In the genomic region with DNA sequence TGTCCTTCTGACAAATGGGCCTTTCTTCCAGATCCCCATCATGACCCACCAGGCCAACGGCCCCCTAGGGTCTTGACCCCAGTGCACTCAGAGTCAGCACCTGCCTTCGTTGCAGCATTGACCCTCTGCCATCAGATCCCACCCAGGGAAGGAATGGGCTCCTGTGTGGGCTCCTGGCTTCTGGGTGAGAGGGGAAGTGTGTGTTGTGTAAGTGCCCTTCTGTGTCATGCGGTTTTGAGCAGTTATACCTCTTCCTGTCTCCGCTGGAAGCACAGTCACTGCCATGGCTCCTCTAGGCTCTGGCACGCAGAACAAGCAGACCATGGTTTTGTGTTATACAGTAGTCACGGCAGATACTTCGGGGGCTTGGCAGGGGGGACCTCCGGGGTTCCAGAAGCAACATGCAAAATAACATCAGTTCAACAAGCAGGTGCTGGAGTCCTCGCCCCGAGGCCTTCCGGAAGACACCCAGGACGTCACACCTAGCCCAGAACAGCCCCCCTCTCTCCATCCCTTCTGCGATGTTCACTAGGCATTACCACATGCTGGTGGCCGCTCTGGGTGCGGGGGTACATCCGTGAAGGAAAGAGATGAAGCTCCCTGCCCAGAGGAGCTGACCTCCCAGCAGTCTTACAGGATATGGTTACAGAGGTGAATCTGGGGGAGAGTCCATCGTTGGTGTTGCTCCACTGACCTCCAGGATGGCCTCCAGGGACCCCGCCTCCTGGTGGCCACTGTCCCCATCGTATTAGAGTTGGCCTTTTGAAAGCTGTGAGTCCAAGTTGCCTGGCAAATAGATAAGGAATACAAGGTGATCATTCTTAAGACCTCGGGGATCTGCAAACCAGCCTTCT, we compare ENCODE assay signal across 8 cellular contexts. TPM values are rescaled to one million over a fixed set of nuclear protein-coding genes. Genes with fewer than 3 reads are reported as not detected.
A peak's percentile ranks its signal among the peaks of the same experiment; 100 is the strongest.
DNase-seq lines count a peak whose midpoint lies in the region; ATAC-seq and TF ChIP-seq lines count a peak whose summit lies in the region.

No MANE protein-coding gene starts in this region.

- H3K4me3 ChIP-seq in Peyer's patch (peak overlapping the region; percentile 8 to 54 (median 35)), mononuclear cell (ENCODE audit: low read length) (peak overlapping the region; percentile 52), upper lobe of left lung (peak overlapping the region in 3 of 4 donors; percentile 42 to 54 (median 44)), H7 (ENCODE audit: insufficient read depth, low read depth, low read length) (no peak overlapping the region), gastrocnemius medialis (no peak overlapping the region)

- no peak for TF ChIP-seq CTCF in Peyer's patch (IDR thresholded peaks at IDR 0.05)
- no peak for TF ChIP-seq CTCF in upper lobe of left lung (IDR thresholded peaks at IDR 0.05)
- no peak for TF ChIP-seq CTCF in gastrocnemius medialis (IDR thresholded peaks at IDR 0.05 in 4 of 5, conservative IDR thresholded peaks at IDR 0.05 in 1 of 5)

- no peaks in the 10 kb centered on the region for H3K9me3 ChIP-seq in Peyer's patch
- H3K9me3 ChIP-seq in mononuclear cell (ENCODE audit: low read depth, low read length) = no peaks in the 10 kb centered on the region
- no peaks in the 10 kb centered on the region for H3K9me3 ChIP-seq in upper lobe of left lung
- H3K9me3 ChIP-seq in gastrocnemius medialis = no peaks in the 10 kb centered on the region

- no peaks in the 10 kb centered on the region for H3K36me3 ChIP-seq in Peyer's patch
- peaks cover 0 to 3% (median 0%) of the 10 kb centered on the region in 4 donors for H3K36me3 ChIP-seq in upper lobe of left lung
- H3K36me3 ChIP-seq in H7 (replicated peaks; ENCODE audit: control insufficient read depth, insufficient read depth, low read length) = no peaks in the 10 kb centered on the region
- H3K36me3 ChIP-seq in gastrocnemius medialis = no peaks in the 10 kb centered on the region

- no peak for TF ChIP-seq POLR2A in Peyer's patch (IDR thresholded peaks at IDR 0.05)
- TF ChIP-seq POLR2A in upper lobe of left lung (IDR thresholded peaks at IDR 0.05) = peak in 1 of 4 donors; percentile 60
- TF ChIP-seq POLR2A in gastrocnemius medialis (IDR thresholded peaks at IDR 0.05) = peak in 1 of 2 donors; percentile 10

- 65 to 71% methylated on average over 6 to 20 of the region's 20 CpGs for WGBS in upper lobe of left lung, 2 donors

- intact Hi-C loops in gastrocnemius medialis (cut with DNase I; ENCODE audit: low total_unique reads) = no loop called here

- in situ Hi-C loops in gastrocnemius medialis (cut with MboI; ENCODE audit: low sequenced_read_pairs in 4 of 4) = no loop called here

- H3K27ac ChIP-seq in Peyer's patch = peak overlapping the region; percentile 67 to 88 (median 78)
- peak overlapping the region; percentile 76 to 87 (median 80) for H3K27ac ChIP-seq in upper lobe of left lung
- peak overlapping the region in 1 of 4 donors; percentile 7 for H3K27ac ChIP-seq in gastrocnemius medialis

- H3K4me1 ChIP-seq in Peyer's patch = peaks cover 0 to 20% (median 10%) of the 10 kb centered on the region in 4 donors
- peaks cover 76% of the 10 kb centered on the region for H3K4me1 ChIP-seq in mononuclear cell (ENCODE audit: insufficient read depth, low read length)
- H3K4me1 ChIP-seq in upper lobe of left lung = peaks cover 5 to 24% (median 14%) of the 10 kb centered on the region in 4 donors
- H3K4me1 ChIP-seq in gastrocnemius medialis = no peaks in the 10 kb centered on the region

- TF ChIP-seq EP300 in upper lobe of left lung (IDR thresholded peaks at IDR 0.05) = peak in 1 of 4 donors; percentile 48

- H3K27me3 ChIP-seq in Peyer's patch (no peaks in the 10 kb centered on the region), mononuclear cell (ENCODE audit: insufficient read depth, low read length) (no peaks in the 10 kb centered on the region), upper lobe of left lung (no peaks in the 10 kb centered on the region), H7 (ENCODE audit: control insufficient read depth, insufficient read depth, low read length) (no peaks in the 10 kb centered on the region), gastrocnemius medialis (no peaks in the 10 kb centered on the region)

- DNase-seq in Peyer's patch (peak in 2 of 3 donors; percentile 76 to 79), upper lobe of left lung (peak in 1 of 2 donors; percentile 76), H7 (no peak), gastrocnemius medialis (no peak)
- DNase-seq in activated effector memory CD4-positive, alpha-beta T cell treated with Interleukin-2 at 50 U/mL for 16 hours = peak; percentile 65

- ATAC-seq in GM19455 (IDR thresholded peaks at IDR 0.05; ENCODE audit: unreplicated experiment) = peak; percentile 28
- peak; percentile 32 to 80 for ATAC-seq in upper lobe of left lung (ENCODE audit: low FRiP score in 2 of 2)
- ATAC-seq in GM19463 (IDR thresholded peaks at IDR 0.05; ENCODE audit: unreplicated experiment) = no peak
- no peak for ATAC-seq in gastrocnemius medialis

RNA-seq across cellular contexts. Expression of gene KCNAB2, which starts 17.4 kb away (rescaled TPM):
- total RNA-seq in Peyer's patch (10 to 100 TPM in 2 of 4 donors, 1 to 10 TPM in 2; 5.4 to 26.4 (median 10.1) TPM), mononuclear cell (66.3 TPM), upper lobe of left lung (100 to 1,000 TPM in 3 of 6 donors, 10 to 100 TPM in 3; 36.9 to 129 (median 97.8) TPM), gastrocnemius medialis (1 to 10 TPM; 2.8 to 7.8 (median 4.5) TPM)
- total RNA-seq in H7 (2014; rRNA removed; shearing (Covaris generic)) = 6.6 and 8.4 TPM in 2 replicates

RNA-seq across cellular contexts. Expression of gene NPHP4, which starts 36.0 kb away (rescaled TPM):
- total RNA-seq in Peyer's patch (10 to 100 TPM in 3 of 4 donors, 1 to 10 TPM in 1; 9.2 to 35.5 (median 18.3) TPM), mononuclear cell (2.7 TPM), upper lobe of left lung (10 to 100 TPM; 13.5 to 45.1 (median 19.9) TPM), gastrocnemius medialis (10 to 100 TPM in 1 of 4 donors, 1 to 10 TPM in 3; 1.1 to 10.4 (median 1.8) TPM)
- total RNA-seq in H7 (2014; rRNA removed; shearing (Covaris generic)) = 22.1 and 22.2 TPM in 2 replicates

Comparison
In these comparisons a context has a peak if more than half of its experiments do, and no peak if none do; other contexts are left out.
1. ATAC-seq: peak in GM19455 (single experiment) and upper lobe of left lung (2 of 2); none in GM19463 (single experiment) and gastrocnemius medialis (0 of 2).
2. DNase-seq: peak in Peyer's patch (2 of 3) and activated effector memory CD4-positive, alpha-beta T cell treated with Interleukin-2 at 50 U/mL for 16 hours (single experiment); none in H7 (single experiment) and gastrocnemius medialis (0 of 2).
3. H3K4me3 ChIP-seq: peak in Peyer's patch (4 of 4), mononuclear cell (single experiment) and upper lobe of left lung (3 of 4); none in H7 (single experiment) and gastrocnemius medialis (0 of 4).